In genomic region chr15:94306700-94307650, GRCh38 we compare ENCODE assay signal across 9 cellular contexts.
A peak's percentile ranks its signal among the peaks of the same experiment; 100 is the strongest.
DNase-seq lines count a peak whose midpoint lies in the region; ATAC-seq, FAIRE-seq and TF ChIP-seq lines count a peak whose summit lies in the region.
"Had no signal": no experiment of that assay in that cellular context is flagged by ENCODE, and none has a peak within 500 bp of the region (broad histone marks: within the 10 kb centered on the region; RNA-seq: fewer than 3 reads in every experiment).

No MANE protein-coding gene starts in this region.

- no peak overlapping the region for H3K27ac ChIP-seq in Peyer's patch

- H3K27me3 ChIP-seq in MG63, result no peaks in the 10 kb centered on the region
- no peaks in the 10 kb centered on the region for H3K27me3 ChIP-seq in Peyer's patch
- H3K27me3 ChIP-seq in HAP-1 (ENCODE audit: low read depth), result no peaks in the 10 kb centered on the region

- TF ChIP-seq CTCF in fibroblast of mammary gland (conservative IDR thresholded peaks at IDR 0.05; ENCODE audit: control insufficient read depth, insufficient read depth, low read depth, low read length) (no peak), Peyer's patch (IDR thresholded peaks at IDR 0.05) (no peak)

- H3K36me3 ChIP-seq in MG63, result no peaks in the 10 kb centered on the region; the same call in none of the 2 replicates
- H3K36me3 ChIP-seq in Peyer's patch, result no peaks in the 10 kb centered on the region
- H3K36me3 ChIP-seq in HAP-1 (replicated peaks), result no peaks in the 10 kb centered on the region

- TF ChIP-seq POLR2A in Peyer's patch (IDR thresholded peaks at IDR 0.05), result no peak

- in situ Hi-C loops in HAP-1 (cut with MboI; ENCODE audit: low sequenced_read_pairs), result no loop called here

- H3K9me3 ChIP-seq in MG63, result peaks cover 3% of the 10 kb centered on the region; the same call in 1 of the 2 replicates
- no peaks in the 10 kb centered on the region for H3K9me3 ChIP-seq in Peyer's patch
- H3K9me3 ChIP-seq in HAP-1, result no peaks in the 10 kb centered on the region

- no peaks in the 10 kb centered on the region for H3K4me1 ChIP-seq in Peyer's patch
- H3K4me1 ChIP-seq in HAP-1, result no peaks in the 10 kb centered on the region

- H3K4me3 ChIP-seq in MG63 (no peak overlapping the region), fibroblast of mammary gland (ENCODE audit: control insufficient read depth, low read depth, low read length) (no peak overlapping the region), Peyer's patch (no peak overlapping the region), HAP-1 (no peak overlapping the region)

- peak; percentile 35 for DNase-seq in GM18507 (ENCODE audit: extremely low spot score, insufficient read length, low read depth)
- peak; percentile 54 for DNase-seq in MG63
- DNase-seq in fibroblast of mammary gland (ENCODE audit: low read depth), result peak; percentile 65
- DNase-seq in Peyer's patch, result no peak
- no peak for DNase-seq in DMS53 treated with DMSO at 0.1 percent for 48 hours (lab: John Stamatoyannopoulos, UW; ENCODE audit: unreplicated experiment)
- no peak for DNase-seq in HAP-1 (ENCODE audit: low spot score in 2 of 2)
- no peak for DNase-seq in SIG-M5 treated with dmso at 0.1 percent for 504 hours (lab: John Stamatoyannopoulos, UW; ENCODE audit: unreplicated experiment)

- peak; percentile 92 for FAIRE-seq in GM18507 (lab: Jason Lieb, UNC)
- FAIRE-seq: islet of Langerhans had no signal

- peak; percentile 94 for ATAC-seq in GM21723 (IDR thresholded peaks at IDR 0.05; ENCODE audit: unreplicated experiment)

Comparison
In these comparisons a context has a peak if more than half of its experiments do, and no peak if none do; other contexts are left out.
1. DNase-seq: peak in GM18507 (single experiment), MG63 (single experiment) and fibroblast of mammary gland (single experiment); none in Peyer's patch (0 of 3), DMS53 treated with DMSO at 0.1 percent for 48 hours (single experiment), HAP-1 (0 of 2) and SIG-M5 treated with dmso at 0.1 percent for 504 hours (single experiment).